In the genomic region with DNA sequence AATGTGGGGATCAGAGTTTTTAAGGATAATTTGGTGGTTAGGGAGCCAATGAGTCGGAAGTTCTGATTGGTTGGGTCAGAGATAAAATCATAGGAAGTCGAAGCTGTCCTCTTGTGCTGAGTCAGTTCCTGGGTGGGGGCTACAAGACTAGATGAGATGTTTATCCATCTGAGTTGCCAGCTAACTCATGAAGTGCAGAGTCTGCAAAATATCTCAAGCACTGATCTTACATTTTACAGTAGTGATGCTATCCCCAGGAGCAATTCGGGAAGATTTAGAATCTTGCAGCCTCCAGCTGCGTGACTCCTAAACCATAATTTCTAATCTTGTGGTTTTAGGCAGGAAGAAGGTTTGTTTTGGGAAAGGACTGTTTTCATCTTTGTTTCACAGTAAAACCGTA, we compare ENCODE assay signal across 25 cellular contexts.
DNase-seq lines count a peak whose midpoint lies in the region; ATAC-seq and TF ChIP-seq lines count a peak whose summit lies in the region.
"Had no signal": no experiment of that assay in that cellular context is flagged by ENCODE, and none has a peak within 500 bp of the region (broad histone marks: within the 10 kb centered on the region; RNA-seq: fewer than 3 reads in every experiment).

No MANE protein-coding gene starts in this region.

- no peak overlapping the region for H3K56ac ChIP-seq in mesendoderm (ENCODE audit: low read length)

- no peak overlapping the region for H2AK5ac ChIP-seq in mesendoderm (ENCODE audit: low read length)

- H3K79me1 ChIP-seq in mesendoderm (ENCODE audit: low read length) = no peaks in the 10 kb centered on the region

- no peak overlapping the region for H4K8ac ChIP-seq in mesendoderm (ENCODE audit: low read depth, low read length)

- DNase-seq in GM03348 (ENCODE audit: low spot score) (peak; percentile 0), OCI-M1 (lab: John Stamatoyannopoulos, UW) (peak; percentile 66), brain microvascular endothelial cell (peak; percentile 5), mesendoderm (peak; percentile 2), NAMALWA (ENCODE audit: low spot score) (no peak), caudate nucleus (lab: John Stamatoyannopoulos, UW) (no peak), aorta (no peak)
- DNase-seq in stimulated activated effector memory CD8-positive, alpha-beta T cell treated with anti-CD3 and anti-CD28 coated beads, Interleukin-12 subunit alpha, Interleukin-12 subunit beta, amount 100 ng/mL, for 72 hours (ENCODE audit: low spot score in 2 of 2) = no peak
- DNase-seq: activated CD8-positive, alpha-beta memory T cell treated with anti-CD3 and anti-CD28 coated beads, Interleukin-2, amount 50 U/mL, for 4 hours; activated naive CD8-positive, alpha-beta T cell treated with anti-CD3 and anti-CD28 coated beads, Interleukin-2, amount 10 ng/mL, durations not matched to agents 7 days and 5 days; CD4-positive, alpha-beta T cell; DMS53; erythroblast; H9; midbrain; NCI-H146; NCI-H526 treated with DMSO at 0.1 percent for 48 hours; nephron progenitor cell; right lobe of liver; SIG-M5; stimulated activated naive CD4-positive, alpha-beta T cell; thyroid gland had no signal

- no peak overlapping the region for H3K4me3 ChIP-seq in brain microvascular endothelial cell (ENCODE audit: low read depth, low read length)
- H3K4me3 ChIP-seq in mesendoderm (ENCODE audit: low read length) = no peak overlapping the region
- no peak overlapping the region for H3K4me3 ChIP-seq in aorta (ENCODE audit: low read length in 2 of 2)
- H3K4me3 ChIP-seq: right lobe of liver, thyroid gland had no signal

- no peak overlapping the region for H3K27ac Mint-ChIP-seq in stimulated activated effector memory CD8-positive, alpha-beta T cell treated with anti-CD3 and anti-CD28 coated beads, Interleukin-12 subunit alpha, Interleukin-12 subunit beta, amount 100 ng/mL, for 72 hours
- H3K27ac Mint-ChIP-seq: activated naive CD8-positive, alpha-beta T cell treated with anti-CD3 and anti-CD28 coated beads, Interleukin-2, amount 10 ng/mL, durations not matched to agents 7 days and 5 days; activated T-helper 2 cell treated with anti-CD3 and anti-CD28 coated beads, Interferon-gamma antibody, Interleukin-2, Interleukin-4, amounts not matched to agents 10 μg/mL and 5 μg/mL and 100 μg/mL, durations not matched to agents 14 hours and 24 hours and 36 hours; brain; CD4-positive, alpha-beta T cell; H9; nephron progenitor cell had no signal

- no peak overlapping the region for H3K4ac ChIP-seq in mesendoderm (ENCODE audit: low read depth, low read length)

- no peak for ATAC-seq in stimulated activated effector memory CD8-positive, alpha-beta T cell treated with anti-CD3 and anti-CD28 coated beads, Interleukin-12 subunit alpha, Interleukin-12 subunit beta, amount 100 ng/mL, for 72 hours
- no peak for ATAC-seq in aorta (ENCODE audit: low FRiP score)
- ATAC-seq: left lobe of liver, right lobe of liver had no signal

- intact Hi-C loops in aorta (cut with DNase I) = no loop called here

- H3K18ac ChIP-seq in mesendoderm (ENCODE audit: low read length) = no peak overlapping the region

- no peak overlapping the region for H2BK120ac ChIP-seq in mesendoderm (ENCODE audit: low read depth, low read length)

- H2BK5ac ChIP-seq in mesendoderm (ENCODE audit: low read length) = no peak overlapping the region

- H3K9ac ChIP-seq in mesendoderm (ENCODE audit: low read length) = no peak overlapping the region

- no CpG with 5 or more reads among the region's 5 CpGs for WGBS in mesendoderm (ENCODE audit: extremely low coverage, insufficient coverage, low lambda C conversion rate)
- 56 to 58% methylated on average over 5 of the region's 5 CpGs for WGBS in aorta, 2 donors

- no peak overlapping the region for H3K23ac ChIP-seq in mesendoderm (ENCODE audit: low read length)

- H3K9me3 Mint-ChIP-seq in stimulated activated effector memory CD8-positive, alpha-beta T cell treated with anti-CD3 and anti-CD28 coated beads, Interleukin-12 subunit alpha, Interleukin-12 subunit beta, amount 100 ng/mL, for 72 hours = peaks cover 3% of the 10 kb centered on the region
- H3K9me3 Mint-ChIP-seq: activated naive CD8-positive, alpha-beta T cell treated with anti-CD3 and anti-CD28 coated beads, Interleukin-2, amount 10 ng/mL, durations not matched to agents 7 days and 5 days had no signal

- H3K27ac ChIP-seq in brain microvascular endothelial cell (no peak overlapping the region), mesendoderm (ENCODE audit: low read depth, low read length) (no peak overlapping the region), caudate nucleus (ENCODE audit: low read depth, low read length) (no peak overlapping the region), aorta (ENCODE audit: low read depth in 1 of 2, low read length in 2 of 2) (no peak overlapping the region)
- H3K27ac ChIP-seq: right lobe of liver, thyroid gland had no signal

- no peak overlapping the region for H3K4me2 ChIP-seq in mesendoderm (ENCODE audit: low read length)

- H3K36me3 Mint-ChIP-seq in stimulated activated effector memory CD8-positive, alpha-beta T cell treated with anti-CD3 and anti-CD28 coated beads, Interleukin-12 subunit alpha, Interleukin-12 subunit beta, amount 100 ng/mL, for 72 hours = no peaks in the 10 kb centered on the region
- H3K36me3 Mint-ChIP-seq: activated naive CD8-positive, alpha-beta T cell treated with anti-CD3 and anti-CD28 coated beads, Interleukin-2, amount 10 ng/mL, durations not matched to agents 7 days and 5 days; brain had no signal

- no peaks in the 10 kb centered on the region for H3K9me3 ChIP-seq in aorta (ENCODE audit: control insufficient read depth, low read length)
- H3K9me3 ChIP-seq: right lobe of liver, thyroid gland had no signal

- no peaks in the 10 kb centered on the region for H3K4me1 ChIP-seq in mesendoderm (ENCODE audit: control insufficient read depth, low read depth, low read length)
- no peaks in the 10 kb centered on the region for H3K4me1 ChIP-seq in aorta (ENCODE audit: control insufficient read depth in 1 of 2, insufficient read depth in 2 of 2, low read length in 2 of 2)
- H3K4me1 ChIP-seq: right lobe of liver had no signal

- H3K4me3 Mint-ChIP-seq in stimulated activated effector memory CD8-positive, alpha-beta T cell treated with anti-CD3 and anti-CD28 coated beads, Interleukin-12 subunit alpha, Interleukin-12 subunit beta, amount 100 ng/mL, for 72 hours = no peak overlapping the region
- H3K4me3 Mint-ChIP-seq: activated naive CD8-positive, alpha-beta T cell treated with anti-CD3 and anti-CD28 coated beads, Interleukin-2, amount 10 ng/mL, durations not matched to agents 7 days and 5 days; brain; CD4-positive, alpha-beta T cell; H9; nephron progenitor cell had no signal

- no peaks in the 10 kb centered on the region for H3K4me1 Mint-ChIP-seq in stimulated activated effector memory CD8-positive, alpha-beta T cell treated with anti-CD3 and anti-CD28 coated beads, Interleukin-12 subunit alpha, Interleukin-12 subunit beta, amount 100 ng/mL, for 72 hours
- H3K4me1 Mint-ChIP-seq: activated naive CD8-positive, alpha-beta T cell treated with anti-CD3 and anti-CD28 coated beads, Interleukin-2, amount 10 ng/mL, durations not matched to agents 7 days and 5 days; brain; H9; nephron progenitor cell had no signal

- H3K79me2 ChIP-seq in mesendoderm (ENCODE audit: control insufficient read depth, insufficient read depth, low read length) = no peaks in the 10 kb centered on the region

- H3K27me3 ChIP-seq in brain microvascular endothelial cell (replicated peaks) (no peaks in the 10 kb centered on the region), mesendoderm (ENCODE audit: insufficient read depth, low read length, poor library complexity) (no peaks in the 10 kb centered on the region), aorta (ENCODE audit: control insufficient read depth in 1 of 2, insufficient read depth in 2 of 2, low read length in 1 of 2) (no peaks in the 10 kb centered on the region)
- H3K27me3 ChIP-seq: right lobe of liver, thyroid gland had no signal

- no peak overlapping the region for H4K5ac ChIP-seq in mesendoderm (ENCODE audit: low read length)

- in situ Hi-C loops in brain microvascular endothelial cell (cut with HindIII; ENCODE audit: low pct_ligation_motif_present, low sequenced_read_pairs) = no loop called here

- TF ChIP-seq CTCF in brain microvascular endothelial cell (IDR thresholded peaks at IDR 0.05; ENCODE audit: low read depth, low read length, missing control alignments) = no peak

- H2BK15ac ChIP-seq in mesendoderm (replicated peaks; ENCODE audit: low read depth) = no peak overlapping the region

- H3K36me3 ChIP-seq in brain microvascular endothelial cell (replicated peaks) (no peaks in the 10 kb centered on the region), mesendoderm (ENCODE audit: control insufficient read depth, insufficient read depth, low read length) (no peaks in the 10 kb centered on the region), aorta (ENCODE audit: control insufficient read depth in 1 of 2, insufficient read depth in 2 of 2, low read length in 1 of 2) (no peaks in the 10 kb centered on the region)
- H3K36me3 ChIP-seq: right lobe of liver, thyroid gland had no signal

Comparison
In these comparisons a context has a peak if more than half of its experiments do, and no peak if none do; other contexts are left out.
1. DNase-seq: peak in GM03348 (single experiment), OCI-M1 (single experiment), brain microvascular endothelial cell (single experiment) and mesendoderm (single experiment); none in NAMALWA (single experiment), caudate nucleus (0 of 61), stimulated activated effector memory CD8-positive, alpha-beta T cell treated with anti-CD3 and anti-CD28 coated beads, Interleukin-12 subunit alpha, Interleukin-12 subunit beta, amount 100 ng/mL, for 72 hours (0 of 2) and aorta (0 of 2).